5 cellular contexts compared by ENCODE assay signal in the genomic region with DNA sequence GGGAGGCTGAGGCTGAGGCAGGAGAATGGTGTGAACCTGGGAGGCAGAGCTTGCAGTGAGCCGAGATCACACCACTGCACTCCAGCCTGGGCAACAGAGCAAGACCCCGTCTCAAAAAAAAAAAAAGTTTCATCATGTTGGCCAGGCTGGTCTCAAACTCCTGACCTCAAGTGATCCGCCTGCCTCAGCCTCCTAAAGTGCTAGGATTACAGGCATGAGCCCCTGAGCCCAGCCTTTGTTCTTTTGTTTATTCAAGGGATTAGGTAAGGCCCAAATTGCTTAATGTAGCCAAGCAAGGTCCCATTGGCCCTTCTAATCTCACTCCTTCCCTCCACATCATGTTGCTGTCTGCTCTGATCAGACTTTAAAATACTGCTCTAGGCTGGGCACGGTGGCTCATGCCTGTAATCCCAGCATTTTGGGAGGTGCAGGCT. TPM values are rescaled to one million over a fixed set of nuclear protein-coding genes. Genes with fewer than 3 reads are reported as not detected.
"Had no signal": no experiment of that assay in that cellular context is flagged by ENCODE, and none has a peak within 500 bp of the region (broad histone marks: within the 10 kb centered on the region; RNA-seq: fewer than 3 reads in every experiment).

No MANE protein-coding gene starts in this region.

RNA-seq across cellular contexts. Expression of a gene that starts 2.6 kb away (rescaled TPM):
- total RNA-seq: epithelial cell of proximal tubule, frontal cortex, glomerular endothelial cell, left ventricle myocardium superior, pancreas had no signal
